22 cellular contexts compared by ENCODE assay signal in genomic region chr5:173047838-173048105, GRCh38.
"Had no signal": no experiment of that assay in that cellular context is flagged by ENCODE, and none has a peak within 500 bp of the region (broad histone marks: within the 10 kb centered on the region; RNA-seq: fewer than 3 reads in every experiment).

No MANE protein-coding gene starts in this region.

- H3K9me3 Mint-ChIP-seq: memory B cell; natural killer cell; stimulated activated effector memory CD8-positive, alpha-beta T cell treated with anti-CD3 and anti-CD28 coated beads, Interleukin-12 subunit alpha, Interleukin-12 subunit beta, amount 100 ng/mL, for 72 hours; stimulated activated naive CD8-positive, alpha-beta T cell treated with anti-CD3 and anti-CD28 coated beads, Interleukin-15, Interleukin-2, amounts not matched to agents 100 ng/mL and 50 ng/mL, for 24 hours had no signal

- H3K4me1 ChIP-seq: gastrocnemius medialis, thyroid gland had no signal

- H3K27me3 Mint-ChIP-seq: memory B cell; stimulated activated naive CD8-positive, alpha-beta T cell treated with anti-CD3 and anti-CD28 coated beads, Interleukin-15, Interleukin-2, amounts not matched to agents 100 ng/mL and 50 ng/mL, for 24 hours had no signal

- H3K27ac ChIP-seq: gastrocnemius medialis, hepatocyte, pancreas, thyroid gland had no signal

- H3K9me3 ChIP-seq: gastrocnemius medialis, pancreas, thyroid gland had no signal

- H3K4me3 ChIP-seq: gastrocnemius medialis, hepatocyte, lung, pancreas, smooth muscle cell, thyroid gland had no signal

- H2AFZ ChIP-seq: hepatocyte had no signal

- ATAC-seq: esophagus mucosa; gastrocnemius medialis; left lobe of liver; natural killer cell; pancreas; sciatic nerve; stimulated activated effector memory CD8-positive, alpha-beta T cell treated with anti-CD3 and anti-CD28 coated beads, Interleukin-12 subunit alpha, Interleukin-12 subunit beta, amount 100 ng/mL, for 72 hours had no signal

- FAIRE-seq: kidney, pancreas had no signal

- DNase-seq: cortex of kidney; foreskin fibroblast; gastrocnemius medialis; head of caudate nucleus; kidney; natural killer cell; occipital lobe; pancreas; stimulated activated CD4-positive, alpha-beta T cell treated with anti-CD3 and anti-CD28 coated beads, Interleukin-12 subunit alpha, Interleukin-12 subunit beta, amount 100 ng/mL, for 4 hours; stimulated activated CD4-positive, alpha-beta T cell treated with anti-CD3 and anti-CD28 coated beads, Interleukin-1b, Interleukin-23, amount 100 ng/mL, for 48 hours; stimulated activated CD4-positive, alpha-beta T cell treated with anti-CD3 and anti-CD28 coated beads, Interleukin-4, amount 100 ng/mL, for 1 hour; thyroid gland; trophoblast cell had no signal

- H3K4me1 Mint-ChIP-seq: natural killer cell; stimulated activated effector memory CD8-positive, alpha-beta T cell treated with anti-CD3 and anti-CD28 coated beads, Interleukin-12 subunit alpha, Interleukin-12 subunit beta, amount 100 ng/mL, for 72 hours had no signal

- H3K36me3 Mint-ChIP-seq: memory B cell; natural killer cell; stimulated activated effector memory CD8-positive, alpha-beta T cell treated with anti-CD3 and anti-CD28 coated beads, Interleukin-12 subunit alpha, Interleukin-12 subunit beta, amount 100 ng/mL, for 72 hours had no signal

- H3K4me2 ChIP-seq: hepatocyte, smooth muscle cell had no signal

- H3K27ac Mint-ChIP-seq: memory B cell; natural killer cell; stimulated activated effector memory CD8-positive, alpha-beta T cell treated with anti-CD3 and anti-CD28 coated beads, Interleukin-12 subunit alpha, Interleukin-12 subunit beta, amount 100 ng/mL, for 72 hours; stimulated activated naive CD8-positive, alpha-beta T cell treated with anti-CD3 and anti-CD28 coated beads, Interleukin-15, Interleukin-2, amounts not matched to agents 100 ng/mL and 50 ng/mL, for 24 hours had no signal

- H3K4me3 Mint-ChIP-seq: memory B cell; natural killer cell; stimulated activated effector memory CD8-positive, alpha-beta T cell treated with anti-CD3 and anti-CD28 coated beads, Interleukin-12 subunit alpha, Interleukin-12 subunit beta, amount 100 ng/mL, for 72 hours; stimulated activated naive CD8-positive, alpha-beta T cell treated with anti-CD3 and anti-CD28 coated beads, Interleukin-15, Interleukin-2, amounts not matched to agents 100 ng/mL and 50 ng/mL, for 24 hours had no signal

- H3K36me3 ChIP-seq: gastrocnemius medialis, pancreas, thyroid gland had no signal

- H3K27me3 ChIP-seq: hepatocyte, pancreas, thyroid gland had no signal

- H3K79me2 ChIP-seq: hepatocyte had no signal
